ENCODE assay signal across 1 cellular context in the genomic region with DNA sequence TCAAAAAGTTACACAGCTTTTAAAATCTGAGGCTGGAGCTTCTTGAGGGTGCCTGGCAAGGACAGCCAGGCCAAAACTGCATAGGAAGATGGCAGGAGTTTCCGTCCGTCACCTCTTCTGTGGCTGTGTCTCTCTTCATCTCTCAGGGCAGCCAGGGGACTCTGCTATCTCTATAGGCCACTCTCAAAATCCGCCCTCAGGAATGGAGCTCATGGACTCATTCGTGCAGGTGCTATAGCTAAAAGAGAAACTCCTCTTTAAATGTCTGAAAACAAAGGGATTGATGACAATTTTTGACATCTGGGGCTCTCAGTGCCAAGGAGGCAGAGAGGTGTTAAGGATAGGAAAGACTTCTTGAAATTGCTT.
TF ChIP-seq lines count a peak whose summit lies in the region.

No MANE protein-coding gene starts in this region.

TF ChIP-seq in HepG2, 621 proteins besides CTCF, POLR2A, EP300 and RAD21:
- TF ChIP-seq SSRP1 (CRISPR knock-in tag; IDR thresholded peaks at IDR 0.05), result no peak
- no peak for TF ChIP-seq ZNF136 (CRISPR knock-in tag; IDR thresholded peaks at IDR 0.05; ENCODE audit: low read depth)
- TF ChIP-seq ZNF589 (CRISPR knock-in tag; conservative IDR thresholded peaks at IDR 0.05), result no peak
- no peak for TF ChIP-seq ZNF224 (CRISPR knock-in tag; IDR thresholded peaks at IDR 0.05)
- TF ChIP-seq CBX5 (CRISPR knock-in tag; IDR thresholded peaks at IDR 0.05; ENCODE audit: borderline replicate concordance), result no peak
- no peak for TF ChIP-seq ZNF230 (CRISPR knock-in tag; IDR thresholded peaks at IDR 0.05)
- TF ChIP-seq RORA (CRISPR knock-in tag; IDR thresholded peaks at IDR 0.05), result no peak
- TF ChIP-seq, protein P1, sequence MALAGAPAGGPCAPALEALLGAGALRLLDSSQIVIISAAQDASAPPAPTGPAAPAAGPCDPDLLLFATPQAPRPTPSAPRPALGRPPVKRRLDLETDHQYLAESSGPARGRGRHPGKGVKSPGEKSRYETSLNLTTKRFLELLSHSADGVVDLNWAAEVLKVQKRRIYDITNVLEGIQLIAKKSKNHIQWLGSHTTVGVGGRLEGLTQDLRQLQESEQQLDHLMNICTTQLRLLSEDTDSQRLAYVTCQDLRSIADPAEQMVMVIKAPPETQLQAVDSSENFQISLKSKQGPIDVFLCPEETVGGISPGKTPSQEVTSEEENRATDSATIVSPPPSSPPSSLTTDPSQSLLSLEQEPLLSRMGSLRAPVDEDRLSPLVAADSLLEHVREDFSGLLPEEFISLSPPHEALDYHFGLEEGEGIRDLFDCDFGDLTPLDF (CRISPR knock-in tag; IDR thresholded peaks at IDR 0.05), result no peak
- no peak for TF ChIP-seq HMG20B (CRISPR knock-in tag; conservative IDR thresholded peaks at IDR 0.05)
- TF ChIP-seq, protein P2, sequence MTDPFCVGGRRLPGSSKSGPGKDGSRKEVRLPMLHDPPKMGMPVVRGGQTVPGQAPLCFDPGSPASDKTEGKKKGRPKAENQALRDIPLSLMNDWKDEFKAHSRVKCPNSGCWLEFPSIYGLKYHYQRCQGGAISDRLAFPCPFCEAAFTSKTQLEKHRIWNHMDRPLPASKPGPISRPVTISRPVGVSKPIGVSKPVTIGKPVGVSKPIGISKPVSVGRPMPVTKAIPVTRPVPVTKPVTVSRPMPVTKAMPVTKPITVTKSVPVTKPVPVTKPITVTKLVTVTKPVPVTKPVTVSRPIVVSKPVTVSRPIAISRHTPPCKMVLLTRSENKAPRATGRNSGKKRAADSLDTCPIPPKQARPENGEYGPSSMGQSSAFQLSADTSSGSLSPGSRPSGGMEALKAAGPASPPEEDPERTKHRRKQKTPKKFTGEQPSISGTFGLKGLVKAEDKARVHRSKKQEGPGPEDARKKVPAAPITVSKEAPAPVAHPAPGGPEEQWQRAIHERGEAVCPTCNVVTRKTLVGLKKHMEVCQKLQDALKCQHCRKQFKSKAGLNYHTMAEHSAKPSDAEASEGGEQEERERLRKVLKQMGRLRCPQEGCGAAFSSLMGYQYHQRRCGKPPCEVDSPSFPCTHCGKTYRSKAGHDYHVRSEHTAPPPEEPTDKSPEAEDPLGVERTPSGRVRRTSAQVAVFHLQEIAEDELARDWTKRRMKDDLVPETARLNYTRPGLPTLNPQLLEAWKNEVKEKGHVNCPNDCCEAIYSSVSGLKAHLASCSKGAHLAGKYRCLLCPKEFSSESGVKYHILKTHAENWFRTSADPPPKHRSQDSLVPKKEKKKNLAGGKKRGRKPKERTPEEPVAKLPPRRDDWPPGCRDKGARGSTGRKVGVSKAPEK (CRISPR knock-in tag; IDR thresholded peaks at IDR 0.05; ENCODE audit: borderline replicate concordance), result no peak
- no peak for TF ChIP-seq TCF7L2 (IDR thresholded peaks at IDR 0.05; ENCODE audit: low read depth, low read length)
TF ChIP-seq in HepG2: peak in this region for 0.
